Comparison of ENCODE assay signal across 8 cellular contexts in genomic region chrX:131816551-131817136, GRCh38.
DNase-seq lines count a peak whose midpoint lies in the region; ATAC-seq and TF ChIP-seq lines count a peak whose summit lies in the region.

No MANE protein-coding gene starts in this region.

- DNase-seq in AG10803 (ENCODE audit: low read depth) (peak; percentile 67), activated T-cell treated with anti-CD3 and anti-CD28 coated beads for 1 hour (ENCODE audit: low read depth) (peak; percentile 46), esophagus squamous epithelium (lab: John Stamatoyannopoulos, UW) (peak; percentile 14), sciatic nerve (ENCODE audit: low spot score) (peak; percentile 89), thyroid gland (no peak), NCI-H128 (lab: John Stamatoyannopoulos, UW; ENCODE audit: unreplicated experiment) (no peak)

- intact Hi-C loops in esophagus squamous epithelium (cut with DNase I) (no loop called here), sciatic nerve (cut with DNase I) (no loop called here), thyroid gland (cut with DNase I) (no loop called here)

- peak; percentile 35 for TF ChIP-seq CTCF in AG10803 (conservative IDR thresholded peaks at IDR 0.05; ENCODE audit: low read length)
- TF ChIP-seq CTCF in LNCAP (IDR thresholded peaks at IDR 0.05): peak; percentile 41; the same call in 1 of the 2 replicates
- TF ChIP-seq CTCF in esophagus squamous epithelium (IDR thresholded peaks at IDR 0.05): peak in 5 of 6 experiments; percentile 31 to 73 (median 42)
- peak in 2 of 6 experiments; percentile 71 to 74 for TF ChIP-seq CTCF in thyroid gland (IDR thresholded peaks at IDR 0.05)

- WGBS in esophagus squamous epithelium, 2 donors: 15 to 23% methylated on average over 5 to 9 of the region's 9 CpGs
- 81 to 84% methylated on average over 9 of the region's 9 CpGs for WGBS in thyroid gland, 2 donors

- peak overlapping the region; percentile 34 for H3K4me3 ChIP-seq in AG10803 (ENCODE audit: low read length)
- H3K4me3 ChIP-seq in esophagus squamous epithelium: peak overlapping the region in 2 of 4 donors; percentile 38 to 59
- peak overlapping the region in 1 of 3 donors; percentile 31 for H3K4me3 ChIP-seq in thyroid gland (replicated peaks in 1 of 3)

- ATAC-seq in GM19438 (IDR thresholded peaks at IDR 0.05; ENCODE audit: low read depth, unreplicated experiment) (peak; percentile 60), sciatic nerve (peak; percentile 93)

- H3K9me3 ChIP-seq in esophagus squamous epithelium (no peaks in the 10 kb centered on the region), thyroid gland (no peaks in the 10 kb centered on the region)

- TF ChIP-seq POLR2A in esophagus squamous epithelium (IDR thresholded peaks at IDR 0.05) (no peak), thyroid gland (IDR thresholded peaks at IDR 0.05) (no peak)

- H3K36me3 ChIP-seq in esophagus squamous epithelium (no peaks in the 10 kb centered on the region), thyroid gland (no peaks in the 10 kb centered on the region)

- peaks cover 0 to 5% (median under 1%) of the 10 kb centered on the region in 3 donors for H3K4me1 ChIP-seq in esophagus squamous epithelium
- no peaks in the 10 kb centered on the region for H3K4me1 ChIP-seq in thyroid gland

- no peaks in the 10 kb centered on the region for H3K27me3 ChIP-seq in esophagus squamous epithelium
- H3K27me3 ChIP-seq in thyroid gland: no peaks in the 10 kb centered on the region

- H3K27ac ChIP-seq in esophagus squamous epithelium (peak overlapping the region in 3 of 4 donors; percentile 57 to 74 (median 57)), thyroid gland (peak overlapping the region in 1 of 3 donors; percentile 59)

Comparison
In these comparisons a context has a peak if more than half of its experiments do, and no peak if none do; other contexts are left out.
1. DNase-seq: peak in AG10803 (single experiment), activated T-cell treated with anti-CD3 and anti-CD28 coated beads for 1 hour (single experiment), esophagus squamous epithelium (single experiment) and sciatic nerve (single experiment); none in thyroid gland (0 of 2) and NCI-H128 (single experiment).